ENCODE assay signal across 1 cellular context in the genomic region with DNA sequence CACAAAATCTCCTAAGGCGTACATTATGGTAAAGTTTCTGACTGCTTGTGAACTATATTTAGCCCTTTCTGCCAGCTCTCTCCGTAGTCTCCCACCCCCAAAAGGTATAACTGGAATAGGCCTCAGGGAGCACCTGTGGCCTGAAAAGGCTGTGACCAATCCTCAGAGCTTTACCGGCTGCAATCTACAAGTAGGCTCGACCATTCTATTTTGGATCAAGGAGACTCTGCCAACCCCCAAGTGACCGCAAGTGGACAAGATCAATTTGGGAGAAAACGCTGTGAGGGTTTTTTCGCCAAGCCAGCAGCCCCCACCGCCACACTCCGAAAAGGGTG.
TF ChIP-seq lines count a peak whose summit lies in the region.

No MANE protein-coding gene starts in this region.

TF ChIP-seq in H1, 55 proteins besides CTCF, POLR2A, EP300 and RAD21 (continued from another document):
- TF ChIP-seq, protein P1, sequence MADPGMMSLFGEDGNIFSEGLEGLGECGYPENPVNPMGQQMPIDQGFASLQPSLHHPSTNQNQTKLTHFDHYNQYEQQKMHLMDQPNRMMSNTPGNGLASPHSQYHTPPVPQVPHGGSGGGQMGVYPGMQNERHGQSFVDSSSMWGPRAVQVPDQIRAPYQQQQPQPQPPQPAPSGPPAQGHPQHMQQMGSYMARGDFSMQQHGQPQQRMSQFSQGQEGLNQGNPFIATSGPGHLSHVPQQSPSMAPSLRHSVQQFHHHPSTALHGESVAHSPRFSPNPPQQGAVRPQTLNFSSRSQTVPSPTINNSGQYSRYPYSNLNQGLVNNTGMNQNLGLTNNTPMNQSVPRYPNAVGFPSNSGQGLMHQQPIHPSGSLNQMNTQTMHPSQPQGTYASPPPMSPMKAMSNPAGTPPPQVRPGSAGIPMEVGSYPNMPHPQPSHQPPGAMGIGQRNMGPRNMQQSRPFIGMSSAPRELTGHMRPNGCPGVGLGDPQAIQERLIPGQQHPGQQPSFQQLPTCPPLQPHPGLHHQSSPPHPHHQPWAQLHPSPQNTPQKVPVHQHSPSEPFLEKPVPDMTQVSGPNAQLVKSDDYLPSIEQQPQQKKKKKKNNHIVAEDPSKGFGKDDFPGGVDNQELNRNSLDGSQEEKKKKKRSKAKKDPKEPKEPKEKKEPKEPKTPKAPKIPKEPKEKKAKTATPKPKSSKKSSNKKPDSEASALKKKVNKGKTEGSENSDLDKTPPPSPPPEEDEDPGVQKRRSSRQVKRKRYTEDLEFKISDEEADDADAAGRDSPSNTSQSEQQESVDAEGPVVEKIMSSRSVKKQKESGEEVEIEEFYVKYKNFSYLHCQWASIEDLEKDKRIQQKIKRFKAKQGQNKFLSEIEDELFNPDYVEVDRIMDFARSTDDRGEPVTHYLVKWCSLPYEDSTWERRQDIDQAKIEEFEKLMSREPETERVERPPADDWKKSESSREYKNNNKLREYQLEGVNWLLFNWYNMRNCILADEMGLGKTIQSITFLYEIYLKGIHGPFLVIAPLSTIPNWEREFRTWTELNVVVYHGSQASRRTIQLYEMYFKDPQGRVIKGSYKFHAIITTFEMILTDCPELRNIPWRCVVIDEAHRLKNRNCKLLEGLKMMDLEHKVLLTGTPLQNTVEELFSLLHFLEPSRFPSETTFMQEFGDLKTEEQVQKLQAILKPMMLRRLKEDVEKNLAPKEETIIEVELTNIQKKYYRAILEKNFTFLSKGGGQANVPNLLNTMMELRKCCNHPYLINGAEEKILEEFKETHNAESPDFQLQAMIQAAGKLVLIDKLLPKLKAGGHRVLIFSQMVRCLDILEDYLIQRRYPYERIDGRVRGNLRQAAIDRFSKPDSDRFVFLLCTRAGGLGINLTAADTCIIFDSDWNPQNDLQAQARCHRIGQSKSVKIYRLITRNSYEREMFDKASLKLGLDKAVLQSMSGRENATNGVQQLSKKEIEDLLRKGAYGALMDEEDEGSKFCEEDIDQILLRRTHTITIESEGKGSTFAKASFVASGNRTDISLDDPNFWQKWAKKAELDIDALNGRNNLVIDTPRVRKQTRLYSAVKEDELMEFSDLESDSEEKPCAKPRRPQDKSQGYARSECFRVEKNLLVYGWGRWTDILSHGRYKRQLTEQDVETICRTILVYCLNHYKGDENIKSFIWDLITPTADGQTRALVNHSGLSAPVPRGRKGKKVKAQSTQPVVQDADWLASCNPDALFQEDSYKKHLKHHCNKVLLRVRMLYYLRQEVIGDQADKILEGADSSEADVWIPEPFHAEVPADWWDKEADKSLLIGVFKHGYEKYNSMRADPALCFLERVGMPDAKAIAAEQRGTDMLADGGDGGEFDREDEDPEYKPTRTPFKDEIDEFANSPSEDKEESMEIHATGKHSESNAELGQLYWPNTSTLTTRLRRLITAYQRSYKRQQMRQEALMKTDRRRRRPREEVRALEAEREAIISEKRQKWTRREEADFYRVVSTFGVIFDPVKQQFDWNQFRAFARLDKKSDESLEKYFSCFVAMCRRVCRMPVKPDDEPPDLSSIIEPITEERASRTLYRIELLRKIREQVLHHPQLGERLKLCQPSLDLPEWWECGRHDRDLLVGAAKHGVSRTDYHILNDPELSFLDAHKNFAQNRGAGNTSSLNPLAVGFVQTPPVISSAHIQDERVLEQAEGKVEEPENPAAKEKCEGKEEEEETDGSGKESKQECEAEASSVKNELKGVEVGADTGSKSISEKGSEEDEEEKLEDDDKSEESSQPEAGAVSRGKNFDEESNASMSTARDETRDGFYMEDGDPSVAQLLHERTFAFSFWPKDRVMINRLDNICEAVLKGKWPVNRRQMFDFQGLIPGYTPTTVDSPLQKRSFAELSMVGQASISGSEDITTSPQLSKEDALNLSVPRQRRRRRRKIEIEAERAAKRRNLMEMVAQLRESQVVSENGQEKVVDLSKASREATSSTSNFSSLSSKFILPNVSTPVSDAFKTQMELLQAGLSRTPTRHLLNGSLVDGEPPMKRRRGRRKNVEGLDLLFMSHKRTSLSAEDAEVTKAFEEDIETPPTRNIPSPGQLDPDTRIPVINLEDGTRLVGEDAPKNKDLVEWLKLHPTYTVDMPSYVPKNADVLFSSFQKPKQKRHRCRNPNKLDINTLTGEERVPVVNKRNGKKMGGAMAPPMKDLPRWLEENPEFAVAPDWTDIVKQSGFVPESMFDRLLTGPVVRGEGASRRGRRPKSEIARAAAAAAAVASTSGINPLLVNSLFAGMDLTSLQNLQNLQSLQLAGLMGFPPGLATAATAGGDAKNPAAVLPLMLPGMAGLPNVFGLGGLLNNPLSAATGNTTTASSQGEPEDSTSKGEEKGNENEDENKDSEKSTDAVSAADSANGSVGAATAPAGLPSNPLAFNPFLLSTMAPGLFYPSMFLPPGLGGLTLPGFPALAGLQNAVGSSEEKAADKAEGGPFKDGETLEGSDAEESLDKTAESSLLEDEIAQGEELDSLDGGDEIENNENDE (IDR thresholded peaks at IDR 0.05; ENCODE audit: insufficient replicate concordance, low read length): no peak
- TF ChIP-seq RBBP5 (IDR thresholded peaks at IDR 0.05; ENCODE audit: borderline replicate concordance, low read depth, low read length): no peak
- TF ChIP-seq POLR2AphosphoS5 (IDR thresholded peaks at IDR 0.05; ENCODE audit: low read depth, low read length): no peak
- TF ChIP-seq CEBPB (IDR thresholded peaks at IDR 0.05; ENCODE audit: low read depth, low read length): no peak
- no peak for TF ChIP-seq SUZ12 (IDR thresholded peaks at IDR 0.05; ENCODE audit: low read length)
- TF ChIP-seq SRF (IDR thresholded peaks at IDR 0.05; ENCODE audit: low read depth, low read length): no peak
- no peak for TF ChIP-seq KDM1A (IDR thresholded peaks at IDR 0.05; ENCODE audit: borderline replicate concordance, low read length)
- no peak for TF ChIP-seq BACH1 (IDR thresholded peaks at IDR 0.05; ENCODE audit: low read length)
- no peak for TF ChIP-seq SAP30 (IDR thresholded peaks at IDR 0.05; ENCODE audit: insufficient read depth, insufficient replicate concordance, low read length)
- TF ChIP-seq PHF8 (conservative IDR thresholded peaks at IDR 0.05; ENCODE audit: low read depth, low read length): no peak
- no peak for TF ChIP-seq CBX8 (IDR thresholded peaks at IDR 0.05; ENCODE audit: borderline replicate concordance, low read depth, low read length)
- TF ChIP-seq, protein P2, sequence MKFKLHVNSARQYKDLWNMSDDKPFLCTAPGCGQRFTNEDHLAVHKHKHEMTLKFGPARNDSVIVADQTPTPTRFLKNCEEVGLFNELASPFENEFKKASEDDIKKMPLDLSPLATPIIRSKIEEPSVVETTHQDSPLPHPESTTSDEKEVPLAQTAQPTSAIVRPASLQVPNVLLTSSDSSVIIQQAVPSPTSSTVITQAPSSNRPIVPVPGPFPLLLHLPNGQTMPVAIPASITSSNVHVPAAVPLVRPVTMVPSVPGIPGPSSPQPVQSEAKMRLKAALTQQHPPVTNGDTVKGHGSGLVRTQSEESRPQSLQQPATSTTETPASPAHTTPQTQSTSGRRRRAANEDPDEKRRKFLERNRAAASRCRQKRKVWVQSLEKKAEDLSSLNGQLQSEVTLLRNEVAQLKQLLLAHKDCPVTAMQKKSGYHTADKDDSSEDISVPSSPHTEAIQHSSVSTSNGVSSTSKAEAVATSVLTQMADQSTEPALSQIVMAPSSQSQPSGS (IDR thresholded peaks at IDR 0.05; ENCODE audit: low read length): no peak
- TF ChIP-seq NANOG (IDR thresholded peaks at IDR 0.05; ENCODE audit: insufficient read depth, low read depth, low read length, poor library complexity, severe bottlenecking): no peak
- no peak for TF ChIP-seq RXRA (IDR thresholded peaks at IDR 0.05; ENCODE audit: insufficient read depth, low read depth, low read length)
